In the genomic region with DNA sequence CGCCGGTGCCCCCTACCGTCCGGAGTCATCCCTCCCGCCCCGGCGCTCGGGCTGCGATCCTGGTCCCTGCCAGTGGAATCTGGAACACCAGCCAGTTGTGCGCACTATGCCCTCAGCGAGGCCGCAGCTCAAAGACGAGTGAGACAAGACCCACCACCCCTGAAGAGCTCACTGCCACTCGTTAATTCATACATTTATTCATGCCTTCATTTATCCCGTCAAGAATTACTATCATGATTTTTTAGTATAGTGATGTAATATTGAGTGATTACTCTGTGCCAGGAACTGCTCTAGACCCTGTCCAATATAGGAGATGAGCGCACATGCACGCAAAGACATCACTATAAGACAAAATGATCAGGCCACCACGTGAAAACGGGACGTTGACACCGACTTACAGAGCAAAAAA, we compare ENCODE assay signal across 8 cellular contexts. TPM values are rescaled to one million over a fixed set of nuclear protein-coding genes. Genes with fewer than 3 reads are reported as not detected.
DNase-seq lines count a peak whose midpoint lies in the region; ATAC-seq and TF ChIP-seq lines count a peak whose summit lies in the region.

No MANE protein-coding gene starts in this region.

- H3K36me3 ChIP-seq in BE2C, result no peaks in the 10 kb centered on the region; the same call in 1 of the 2 replicates
- H3K36me3 ChIP-seq in iPS-15b (ENCODE audit: control insufficient read depth, insufficient read depth, low read length), result no peaks in the 10 kb centered on the region
- H3K36me3 ChIP-seq in smooth muscle cell (ENCODE audit: low read depth), result no peaks in the 10 kb centered on the region

- peak overlapping the region; percentile 92 for H3K4me2 ChIP-seq in smooth muscle cell

- H2AFZ ChIP-seq in smooth muscle cell (ENCODE audit: low read depth), result peak overlapping the region; percentile 99

- DNase-seq in BE2C (no peak), HuH-7 (ENCODE audit: low spot score) (peak; percentile 84), astrocyte of the spinal cord (ENCODE audit: low read depth, low spot score) (peak; percentile 86), smooth muscle cell (lab: John Stamatoyannopoulos, UW; ENCODE audit: unreplicated experiment) (no peak), MV-4-11 (lab: John Stamatoyannopoulos, UW) (no peak)

- no peak overlapping the region for H3K27ac ChIP-seq in smooth muscle cell (ENCODE audit: low read depth)

- H3F3A ChIP-seq in smooth muscle cell (ENCODE audit: low read depth), result no peaks in the 10 kb centered on the region

- WGBS in smooth muscle cell (ENCODE audit: low lambda C conversion rate), result 17% methylated on average over 21 of the region's 21 CpGs

- H3K9me3 ChIP-seq in BE2C (no peaks in the 10 kb centered on the region), iPS-15b (ENCODE audit: control insufficient read depth, insufficient read depth, low read length) (no peaks in the 10 kb centered on the region), smooth muscle cell (replicated peaks; ENCODE audit: low read depth) (no peaks in the 10 kb centered on the region)

- no peak overlapping the region for H3K9ac ChIP-seq in iPS-15b (ENCODE audit: low read depth, low read length)
- H3K9ac ChIP-seq in smooth muscle cell (ENCODE audit: low read depth), result peak overlapping the region; percentile 92

- peaks cover 24% of the 10 kb centered on the region for H4K20me1 ChIP-seq in smooth muscle cell (ENCODE audit: low read depth)

- TF ChIP-seq CTCF in BE2C (IDR thresholded peaks at IDR 0.05; ENCODE audit: low read depth, low read length), result peak; percentile 82
- TF ChIP-seq CTCF in astrocyte of the spinal cord (IDR thresholded peaks at IDR 0.05; ENCODE audit: low read depth, low read length), result peak; percentile 84
- peak; percentile 86 for TF ChIP-seq CTCF in smooth muscle cell (IDR thresholded peaks at IDR 0.05; ENCODE audit: borderline replicate concordance, insufficient read depth, poor library complexity, severe bottlenecking)

- H3K4me3 ChIP-seq in BE2C (ENCODE audit: low read depth, low read length) (peak overlapping the region; percentile 90), astrocyte of the spinal cord (ENCODE audit: low read depth, low read length) (peak overlapping the region; percentile 96), iPS-15b (ENCODE audit: low read depth, low read length) (peak overlapping the region; percentile 85), smooth muscle cell (peak overlapping the region; percentile 93)

- H3K27me3 ChIP-seq in BE2C (no peaks in the 10 kb centered on the region), iPS-15b (ENCODE audit: control insufficient read depth, insufficient read depth, low read length) (peaks cover 5% of the 10 kb centered on the region), smooth muscle cell (ENCODE audit: low read depth) (peaks cover 11% of the 10 kb centered on the region)

- H3K4me1 ChIP-seq in BE2C (peaks cover 9% of the 10 kb centered on the region; the same call in 1 of the 2 replicates), iPS-15b (ENCODE audit: control insufficient read depth, insufficient read depth, low read length) (peaks cover 4% of the 10 kb centered on the region), smooth muscle cell (ENCODE audit: low read depth) (peaks cover 16% of the 10 kb centered on the region)

- in situ Hi-C loops in astrocyte of the spinal cord (cut with HindIII; ENCODE audit: low sequenced_read_pairs), result no loop called here

- H3K79me2 ChIP-seq in smooth muscle cell (ENCODE audit: low read depth), result peaks cover 37% of the 10 kb centered on the region

- ATAC-seq in GM18867 (IDR thresholded peaks at IDR 0.05; ENCODE audit: unreplicated experiment), result peak; percentile 10
- no peak for ATAC-seq in HG03097 (IDR thresholded peaks at IDR 0.05; ENCODE audit: low FRiP score, unreplicated experiment)

RNA-seq across cellular contexts. Expression of gene PPA2, which starts 0.3 kb away (rescaled TPM):
- polyA plus RNA-seq in BE2C (2012; ENCODE audit: insufficient read depth, insufficient read length, low read depth), result 78.3 TPM
- total RNA-seq in smooth muscle cell, result 96.5 and 136 TPM in 2 replicates
- 84.4 and 91.3 TPM in 2 replicates for polyA plus RNA-seq in smooth muscle cell

Comparison
In these comparisons a context has a peak if more than half of its experiments do, and no peak if none do; other contexts are left out.
1. DNase-seq: peak in HuH-7 (single experiment) and astrocyte of the spinal cord (single experiment); none in BE2C (single experiment), smooth muscle cell (single experiment) and MV-4-11 (single experiment).
2. Peak in every context shown above with its lines, with median percentiles within 50 percentile points of each other: H3K4me3 ChIP-seq and CTCF ChIP-seq.